ENCODE assay signal across 8 cellular contexts in genomic region chr5:1003296-1003937, GRCh38. TPM values are rescaled to one million over a fixed set of nuclear protein-coding genes. Genes with fewer than 3 reads are reported as not detected.
DNase-seq lines count a peak whose midpoint lies in the region; ATAC-seq lines count a peak whose summit lies in the region.

No MANE protein-coding gene starts in this region.

- H3K4me3 ChIP-seq in BLaER1, result peak overlapping the region; percentile 76; the same call in 1 of the 2 replicates
- H3K4me3 ChIP-seq in MG63, result no peak overlapping the region
- H3K4me3 ChIP-seq in aorta (ENCODE audit: low read length in 2 of 2), result no peak overlapping the region

- peak overlapping the region; percentile 16 for H3K4me3 Mint-ChIP-seq in activated CD4-positive, alpha-beta T cell treated with anti-CD3 and anti-CD28 coated beads for 36 hours

- H4K20me1 ChIP-seq in BLaER1, result no peaks in the 10 kb centered on the region

- WGBS in aorta, 2 donors, result 79 to 80% methylated on average over 21 of the region's 21 CpGs

- peaks cover 21% of the 10 kb centered on the region for H3K4me1 Mint-ChIP-seq in activated CD4-positive, alpha-beta T cell treated with anti-CD3 and anti-CD28 coated beads for 36 hours

- no peaks in the 10 kb centered on the region for H3K36me3 Mint-ChIP-seq in activated CD4-positive, alpha-beta T cell treated with anti-CD3 and anti-CD28 coated beads for 36 hours (ENCODE audit: low read depth)

- no peak overlapping the region for H3K27ac Mint-ChIP-seq in activated CD4-positive, alpha-beta T cell treated with anti-CD3 and anti-CD28 coated beads for 36 hours

- no peaks in the 10 kb centered on the region for H3K9me3 Mint-ChIP-seq in activated CD4-positive, alpha-beta T cell treated with anti-CD3 and anti-CD28 coated beads for 36 hours (ENCODE audit: low read depth)

- peaks cover 20% of the 10 kb centered on the region for H3K27me3 Mint-ChIP-seq in activated CD4-positive, alpha-beta T cell treated with anti-CD3 and anti-CD28 coated beads for 36 hours

- H3K9me3 ChIP-seq in BLaER1, result no peaks in the 10 kb centered on the region
- H3K9me3 ChIP-seq in MG63, result no peaks in the 10 kb centered on the region
- no peaks in the 10 kb centered on the region for H3K9me3 ChIP-seq in aorta (ENCODE audit: control insufficient read depth, low read length)

- H3K4me2 ChIP-seq in BLaER1, result peak overlapping the region; percentile 100

- peaks cover 49% of the 10 kb centered on the region for H3K27me3 ChIP-seq in BLaER1
- peaks cover 8% of the 10 kb centered on the region for H3K27me3 ChIP-seq in MG63
- no peaks in the 10 kb centered on the region for H3K27me3 ChIP-seq in aorta (ENCODE audit: control insufficient read depth in 1 of 2, insufficient read depth in 2 of 2, low read length in 1 of 2)

- peaks cover 81% of the 10 kb centered on the region for H3K4me1 ChIP-seq in BLaER1
- H3K4me1 ChIP-seq in aorta (ENCODE audit: control insufficient read depth in 1 of 2, insufficient read depth in 2 of 2, low read length in 2 of 2), result no peaks in the 10 kb centered on the region

- H3K36me3 ChIP-seq in BLaER1, result no peaks in the 10 kb centered on the region
- H3K36me3 ChIP-seq in MG63, result no peaks in the 10 kb centered on the region
- H3K36me3 ChIP-seq in aorta (ENCODE audit: control insufficient read depth in 1 of 2, insufficient read depth in 2 of 2, low read length in 1 of 2), result no peaks in the 10 kb centered on the region

- intact Hi-C loops in activated CD4-positive, alpha-beta T cell treated with anti-CD3 and anti-CD28 coated beads for 36 hours (cut with DNase I, micrococcal nuclease), result loop anchor here in 1 of 2 experiments (10.0 kb wide), 1 partner anchor 49 kb away; no protein-coding TSS in a partner anchor
- intact Hi-C loops in aorta (cut with DNase I), result no loop called here

- H3K27ac ChIP-seq in BLaER1 (no peak overlapping the region), aorta (ENCODE audit: low read depth in 1 of 2, low read length in 2 of 2) (no peak overlapping the region)

- DNase-seq in MG63, result peak; percentile 43
- DNase-seq in activated CD4-positive, alpha-beta T cell treated with anti-CD3 and anti-CD28 coated beads for 36 hours, result peak; percentile 47
- peak; percentile 81 for DNase-seq in kidney tubule cell (ENCODE audit: low spot score)
- peak; percentile 1 to 41 for DNase-seq in aorta
- no peak for DNase-seq in ecto neural progenitor cell (ENCODE audit: low spot score)

- peak; percentile 18 for ATAC-seq in activated CD4-positive, alpha-beta T cell treated with anti-CD3 and anti-CD28 coated beads for 36 hours
- ATAC-seq in aorta (ENCODE audit: low FRiP score) (no peak), HG03439 (IDR thresholded peaks at IDR 0.05; ENCODE audit: unreplicated experiment) (no peak), GM18519 (IDR thresholded peaks at IDR 0.05; ENCODE audit: low FRiP score, unreplicated experiment) (no peak)

- no peak overlapping the region for H3K9ac ChIP-seq in BLaER1

- CTCF ChIA-PET in activated CD4-positive, alpha-beta T cell treated with anti-CD3 and anti-CD28 coated beads for 36 hours (lab: Charles Lee), result no interaction called here

- POLR2A ChIA-PET in activated CD4-positive, alpha-beta T cell treated with anti-CD3 and anti-CD28 coated beads for 36 hours (lab: Charles Lee), result no interaction called here

RNA-seq across cellular contexts. Expression of gene NKD2, which starts 5.2 kb away (rescaled TPM):
- 3.4 and 5.7 TPM in 2 replicates for total RNA-seq in MG63 (2014; rRNA removed; shearing (Covaris generic); ENCODE audit: low replicate concordance)
- 1 to 10 TPM in 1 of 2 experiments, under 1 TPM in 1; 0.86 to 1.1 TPM for total RNA-seq in activated CD4-positive, alpha-beta T cell treated with anti-CD3 and anti-CD28 coated beads for 36 hours
- total RNA-seq in aorta, result 1 to 10 TPM; 2.8 to 6.8 TPM
- polyA plus RNA-seq in aorta, result under 1 TPM in 1 of 2 donors, not detected in 1; 0.10 TPM
